ENCODE assay signal across 16 cellular contexts in genomic region chr1:174931214-174931613, GRCh38.
DNase-seq lines count a peak whose midpoint lies in the region; ATAC-seq and TF ChIP-seq lines count a peak whose summit lies in the region.
"Had no signal": no experiment of that assay in that cellular context is flagged by ENCODE, and none has a peak within 500 bp of the region (broad histone marks: within the 10 kb centered on the region; RNA-seq: fewer than 3 reads in every experiment).

No MANE protein-coding gene starts in this region.

- POLR2A ChIA-PET in PC-3 (lab: Charles Lee; ENCODE audit: unreplicated experiment): no interaction called here

- no peaks in the 10 kb centered on the region for H4K20me1 ChIP-seq in GM23248 (ENCODE audit: insufficient read depth)
- H4K20me1 ChIP-seq in PC-3 (ENCODE audit: low read length): no peaks in the 10 kb centered on the region

- no peaks in the 10 kb centered on the region for H3K79me2 ChIP-seq in GM23248 (ENCODE audit: insufficient read depth)
- H3K79me2 ChIP-seq in PC-3 (ENCODE audit: low read length): no peaks in the 10 kb centered on the region

- no peaks in the 10 kb centered on the region for H3K27me3 Mint-ChIP-seq in effector memory CD8-positive, alpha-beta T cell

- H3F3A ChIP-seq in GM23248 (ENCODE audit: insufficient read depth) (no peaks in the 10 kb centered on the region), PC-3 (ENCODE audit: low read length, unreplicated experiment) (no peaks in the 10 kb centered on the region)

- peaks cover 4% of the 10 kb centered on the region for H3K36me3 Mint-ChIP-seq in effector memory CD8-positive, alpha-beta T cell (ENCODE audit: insufficient read depth)

- H3K9me2 ChIP-seq in GM23248 (ENCODE audit: insufficient read depth) (no peaks in the 10 kb centered on the region), PC-3 (replicated peaks; ENCODE audit: low read length) (no peaks in the 10 kb centered on the region)

- H3K9me3 ChIP-seq in GM23248 (ENCODE audit: low read depth) (no peaks in the 10 kb centered on the region), PC-3 (ENCODE audit: low read length) (no peaks in the 10 kb centered on the region)

- H3K27ac Mint-ChIP-seq in effector memory CD8-positive, alpha-beta T cell: no peak overlapping the region

- H3K27me3 ChIP-seq in GM23248 (replicated peaks; ENCODE audit: insufficient read depth) (no peaks in the 10 kb centered on the region), PC-3 (ENCODE audit: low read length) (no peaks in the 10 kb centered on the region)

- TF ChIP-seq CTCF in PC-3 (conservative IDR thresholded peaks at IDR 0.05; ENCODE audit: low read depth, low read length): no peak

- H3K4me2 ChIP-seq in GM23248 (ENCODE audit: unreplicated experiment): no peak overlapping the region
- H3K4me2 ChIP-seq in PC-3 (ENCODE audit: low read length): no peak overlapping the region

- intact Hi-C loops in PC-3 (cut with micrococcal nuclease): no loop called here

- 11 to 29% methylated on average over 1 of the region's 1 CpG for WGBS in GM23248 (ENCODE audit: low coverage in 1 of 2, low lambda C conversion rate in 2 of 2, missing lambda C conversion rate in 2 of 2), 2 experiments

- ATAC-seq in PC-3 (peak; percentile 76), GM19324 (IDR thresholded peaks at IDR 0.05; ENCODE audit: low FRiP score, unreplicated experiment) (no peak)
- no peak for ATAC-seq in effector memory CD8-positive, alpha-beta T cell (replicated peaks)
- ATAC-seq: HepG2 had no signal

- H3K9me3 Mint-ChIP-seq in effector memory CD8-positive, alpha-beta T cell: no peaks in the 10 kb centered on the region

- in situ Hi-C loops in GM23248 (cut with MboI): no loop called here

- H3K4me3 ChIP-seq in GM23248 (no peak overlapping the region), PC-3 (ENCODE audit: low read length) (no peak overlapping the region)
- H3K4me3 ChIP-seq: SK-N-MC had no signal

- peaks cover 0 to 6% of the 10 kb centered on the region in 2 donors for H3K4me1 Mint-ChIP-seq in effector memory CD8-positive, alpha-beta T cell (ENCODE audit: low read depth in 2 of 2)

- H3K4me1 ChIP-seq in GM23248 (ENCODE audit: insufficient read depth) (no peaks in the 10 kb centered on the region), PC-3 (ENCODE audit: insufficient read depth, low read length) (peaks cover 8% of the 10 kb centered on the region)

- no peak overlapping the region for H3K4me3 Mint-ChIP-seq in effector memory CD8-positive, alpha-beta T cell

- H3K27ac ChIP-seq in GM23248 (no peak overlapping the region), PC-3 (ENCODE audit: low read length) (no peak overlapping the region)
- H3K27ac ChIP-seq: C4-2B, SK-N-MC had no signal

- H3K9ac ChIP-seq in GM23248 (no peak overlapping the region), PC-3 (ENCODE audit: low read length) (no peak overlapping the region)

- H2AFZ ChIP-seq in GM23248 (no peak overlapping the region), PC-3 (ENCODE audit: low read length) (no peak overlapping the region)

- CTCF ChIA-PET in PC-3 (lab: Charles Lee): interaction anchor here (1.0 kb wide), 1 partner anchor 46 kb away, joined by 4 read pairs; no protein-coding TSS in a partner anchor

- DNase-seq in GM23248: peak; percentile 28
- DNase-seq in PC-3: peak; percentile 20
- peak; percentile 52 for DNase-seq in foreskin melanocyte
- peak; percentile 69 for DNase-seq in pons (ENCODE audit: low spot score)
- DNase-seq in nucleus accumbens (lab: John Stamatoyannopoulos, UW): no peak
- DNase-seq in effector memory CD8-positive, alpha-beta T cell: no peak
- DNase-seq: DMS153, KG1, NCI-H1092, NCI-H146, NCI-H2081, NCI-H774 had no signal

- no peaks in the 10 kb centered on the region for H3K36me3 ChIP-seq in GM23248 (ENCODE audit: low read depth)
- H3K36me3 ChIP-seq in PC-3 (ENCODE audit: low read depth, low read length): no peaks in the 10 kb centered on the region

- BruUV-seq in PC-3 (replicated peaks; lab: Mats Ljungman, UMichigan): no TSS peak

Comparison
In these comparisons a context has a peak if more than half of its experiments do, and no peak if none do; other contexts are left out.
1. DNase-seq: peak in GM23248 (single experiment), PC-3 (single experiment), foreskin melanocyte (single experiment) and pons (single experiment); none in nucleus accumbens (0 of 56) and effector memory CD8-positive, alpha-beta T cell (0 of 3).